8 cellular contexts compared by ENCODE assay signal in the genomic region with DNA sequence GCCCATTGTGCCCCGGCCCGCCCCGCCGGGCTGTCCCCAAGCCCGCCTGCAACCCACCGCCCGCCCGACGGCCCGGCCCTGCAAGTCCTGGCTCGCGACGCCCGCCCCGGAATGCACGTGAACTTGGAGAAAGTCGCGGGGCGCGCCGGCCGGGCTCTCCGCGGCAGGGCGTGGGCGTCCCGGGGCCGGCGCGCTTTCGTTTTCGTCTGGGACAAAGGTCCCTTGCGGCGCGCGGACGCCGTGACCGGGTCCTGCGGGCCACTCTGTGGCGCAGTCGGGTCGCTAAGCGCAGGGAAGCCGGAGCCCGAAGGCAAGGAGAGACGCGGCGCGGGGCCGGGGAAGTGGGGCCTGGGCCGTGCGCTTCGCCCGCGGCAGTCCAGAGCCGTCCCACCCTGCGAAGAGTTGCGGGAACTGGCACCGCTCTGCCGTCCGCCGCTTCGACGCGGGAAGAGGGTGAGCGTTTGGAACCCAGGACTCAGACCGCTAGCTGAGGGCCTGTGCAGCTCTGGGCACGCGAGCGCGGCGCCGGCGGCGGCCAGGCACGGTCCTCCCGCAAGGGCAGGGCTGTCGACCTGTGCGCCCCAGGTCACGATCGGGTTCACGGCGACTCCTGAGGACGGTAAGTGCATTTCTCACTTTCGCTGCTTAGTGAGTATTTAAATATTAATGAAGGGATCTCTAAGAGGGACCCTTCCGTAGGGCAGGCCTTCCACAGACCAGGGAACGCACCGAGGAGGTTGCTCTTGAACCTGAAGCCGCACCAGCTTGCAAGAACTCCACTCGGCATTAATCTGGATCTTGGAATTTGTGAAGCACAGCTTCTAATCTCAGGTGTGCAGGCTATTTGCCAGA.
DNase-seq lines count a peak whose midpoint lies in the region; TF ChIP-seq lines count a peak whose summit lies in the region.

No MANE protein-coding gene starts in this region.

- no peak overlapping the region for H3K27ac ChIP-seq in neural cell (ENCODE audit: low read length)

- TF ChIP-seq CTCF in GM12875 (IDR thresholded peaks at IDR 0.05; ENCODE audit: borderline replicate concordance, insufficient read depth, low read depth, low read length), result no peak
- TF ChIP-seq CTCF in fibroblast of pulmonary artery (IDR thresholded peaks at IDR 0.05; ENCODE audit: low read length, missing control alignments), result no peak
- no peak for TF ChIP-seq CTCF in neural cell (IDR thresholded peaks at IDR 0.05; ENCODE audit: poor library complexity, severe bottlenecking)

- no peaks in the 10 kb centered on the region for H3K9me3 ChIP-seq in neural cell (ENCODE audit: low read length)

- H3K79me2 ChIP-seq in neural cell (replicated peaks; ENCODE audit: insufficient read depth, low read length), result no peaks in the 10 kb centered on the region

- no peak for TF ChIP-seq EP300 in neural cell (conservative IDR thresholded peaks at IDR 0.05; ENCODE audit: poor library complexity, severe bottlenecking)

- no peaks in the 10 kb centered on the region for H3F3A ChIP-seq in neural cell (ENCODE audit: insufficient read depth, low read length, poor library complexity, severe bottlenecking)

- TF ChIP-seq RAD21 in neural cell (conservative IDR thresholded peaks at IDR 0.05), result no peak

- no peak for DNase-seq in Jurkat, Clone E6-1 (ENCODE audit: low read depth, low spot score)
- DNase-seq in activated T-cell treated with anti-CD3 and anti-CD28 coated beads for 4 hours (peak; percentile 30), fibroblast of pulmonary artery (ENCODE audit: low read depth) (peak; percentile 54), islet precursor cell (no peak), NCI-H1092 treated with DMSO at 0.1 percent for 48 hours (lab: John Stamatoyannopoulos, UW) (no peak), NCI-H187 (lab: John Stamatoyannopoulos, UW) (no peak)

- H3K27me3 ChIP-seq in neural cell (ENCODE audit: insufficient read depth, low read depth, low read length), result peaks cover 93% of the 10 kb centered on the region

- peak overlapping the region; percentile 96 for H3K4me3 ChIP-seq in GM12875 (ENCODE audit: low read depth, low read length)
- H3K4me3 ChIP-seq in Jurkat, Clone E6-1 (ENCODE audit: low read length), result peak overlapping the region; percentile 62
- H3K4me3 ChIP-seq in fibroblast of pulmonary artery (replicated peaks; ENCODE audit: low read depth, low read length), result peak overlapping the region; percentile 77
- H3K4me3 ChIP-seq in neural cell (ENCODE audit: low read length), result peak overlapping the region; percentile 43

- no peaks in the 10 kb centered on the region for H3K36me3 ChIP-seq in neural cell (ENCODE audit: insufficient read depth, low read length)

- H3K9me2 ChIP-seq in neural cell (ENCODE audit: insufficient read depth, low read length), result no peaks in the 10 kb centered on the region

- no peak overlapping the region for H2AFZ ChIP-seq in neural cell (ENCODE audit: low read depth, low read length)

- H4K20me1 ChIP-seq in neural cell (ENCODE audit: insufficient read depth), result no peaks in the 10 kb centered on the region

- no peak overlapping the region for H3K9ac ChIP-seq in neural cell (ENCODE audit: low read length)

- H3K4me2 ChIP-seq in neural cell (ENCODE audit: low read length), result no peak overlapping the region

TF ChIP-seq in neural cell, 6 proteins besides CTCF, POLR2A, EP300 and RAD21:
- no peak for TF ChIP-seq TAF1 (IDR thresholded peaks at IDR 0.05; ENCODE audit: low read depth)
- peak; percentile 65 for TF ChIP-seq EZH2 (IDR thresholded peaks at IDR 0.05; ENCODE audit: borderline replicate concordance, insufficient read depth, low read length, poor library complexity, severe bottlenecking)

Comparison
In these comparisons a context has a peak if more than half of its experiments do, and no peak if none do; other contexts are left out.
1. H3K4me3 ChIP-seq: peak in every context shown above with its lines; median percentile 96 in GM12875; 77 in fibroblast of pulmonary artery; 62 in Jurkat, Clone E6-1; 43 in neural cell.
2. DNase-seq: peak in activated T-cell treated with anti-CD3 and anti-CD28 coated beads for 4 hours (single experiment) and fibroblast of pulmonary artery (single experiment); none in Jurkat, Clone E6-1 (single experiment), islet precursor cell (single experiment), NCI-H1092 treated with DMSO at 0.1 percent for 48 hours (single experiment) and NCI-H187 (0 of 2).